In the genomic region with DNA sequence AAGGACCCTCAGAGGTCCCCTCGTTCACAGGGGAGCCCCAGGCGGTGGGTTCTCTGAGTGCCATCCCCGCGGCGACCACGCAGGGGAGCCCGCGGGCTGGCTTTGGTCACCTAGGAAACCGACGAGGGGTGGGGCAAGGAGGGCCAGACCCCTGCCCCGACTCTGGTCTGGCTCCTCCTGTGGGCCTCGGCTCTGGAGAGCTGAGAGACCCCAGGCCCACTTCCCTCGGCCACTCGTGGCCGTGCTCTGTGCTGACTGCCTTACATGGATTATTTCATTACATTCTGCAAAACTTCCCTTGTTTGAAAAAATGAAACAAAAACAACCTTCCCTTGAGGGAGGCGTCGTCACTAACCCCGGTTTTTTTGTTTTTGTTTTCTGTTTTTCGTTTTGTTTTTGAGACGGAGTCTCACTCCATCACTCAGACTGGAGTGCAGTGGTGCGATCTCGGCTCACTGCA, we compare ENCODE assay signal across 8 cellular contexts. TPM values are rescaled to one million over a fixed set of nuclear protein-coding genes. Genes with fewer than 3 reads are reported as not detected.
DNase-seq lines count a peak whose midpoint lies in the region; ATAC-seq, FAIRE-seq and TF ChIP-seq lines count a peak whose summit lies in the region.

No MANE protein-coding gene starts in this region.

- peak overlapping the region; percentile 59 for H3K9ac ChIP-seq in fibroblast of lung (ENCODE audit: insufficient read depth, low read length)

- peak; percentile 92 for TF ChIP-seq CTCF in DOHH2 (IDR thresholded peaks at IDR 0.05; ENCODE audit: low read depth, low read length, poor library complexity, severe bottlenecking)
- TF ChIP-seq CTCF in fibroblast of lung (conservative IDR thresholded peaks at IDR 0.05 in 1 of 2, IDR thresholded peaks at IDR 0.05 in 1 of 2; ENCODE audit: low read depth in 1 of 2, low read length in 2 of 2), result peak; percentile 64 to 87
- peak; percentile 22 to 65 (median 62) for TF ChIP-seq CTCF in pancreas (IDR thresholded peaks at IDR 0.05)

- H3K36me3 ChIP-seq in DOHH2 (ENCODE audit: control insufficient read depth, low read length) (no peaks in the 10 kb centered on the region), fibroblast of lung (ENCODE audit: control insufficient read depth, insufficient read depth, low read length) (no peaks in the 10 kb centered on the region), pancreas (no peaks in the 10 kb centered on the region), urinary bladder (ENCODE audit: insufficient read depth) (no peaks in the 10 kb centered on the region)

- FAIRE-seq in pancreas (lab: Jason Lieb, UNC), result no peak

- peak overlapping the region; percentile 75 for H3K4me3 ChIP-seq in DOHH2 (ENCODE audit: low read length)
- peak overlapping the region; percentile 29 to 56 (median 37) for H3K4me3 ChIP-seq in fibroblast of lung (replicated peaks in 1 of 4; ENCODE audit: control extremely low read depth in 1 of 4, insufficient read depth in 1 of 4, low read depth in 3 of 4, low read length in 4 of 4)
- peak overlapping the region in 1 of 4 donors; percentile 22 for H3K4me3 ChIP-seq in pancreas
- peak overlapping the region; percentile 41 for H3K4me3 ChIP-seq in urinary bladder (ENCODE audit: low read depth, low read length)

- 0 out of 2 replicates have a peak overlapping the region, but pooled peaks have one; percentile 11 for H3K27ac ChIP-seq in DOHH2 (ENCODE audit: low read depth, low read length)
- H3K27ac ChIP-seq in fibroblast of lung (ENCODE audit: insufficient read depth, low read length), result peak overlapping the region; percentile 26
- no peak overlapping the region for H3K27ac ChIP-seq in pancreas
- no peak overlapping the region for H3K27ac ChIP-seq in urinary bladder (ENCODE audit: low read depth)

- H2AFZ ChIP-seq in fibroblast of lung (ENCODE audit: low read length), result peak overlapping the region; percentile 36

- peaks cover 13% of the 10 kb centered on the region for H3K9me3 ChIP-seq in DOHH2 (ENCODE audit: control insufficient read depth, insufficient read depth, low read length)
- peaks cover 2% of the 10 kb centered on the region for H3K9me3 ChIP-seq in fibroblast of lung (ENCODE audit: control insufficient read depth, insufficient read depth, low read depth, low read length)
- H3K9me3 ChIP-seq in pancreas, result no peaks in the 10 kb centered on the region

- WGBS in pancreas, 2 donors, result 8 to 9% methylated on average over 22 of the region's 22 CpGs
- 10% methylated on average over 22 of the region's 22 CpGs for WGBS in urinary bladder

- H3K4me2 ChIP-seq in DOHH2 (ENCODE audit: low read length), result peak overlapping the region; percentile 89
- peak overlapping the region; percentile 75 for H3K4me2 ChIP-seq in fibroblast of lung (ENCODE audit: extremely low read depth, insufficient read depth, low read length)

- H4K20me1 ChIP-seq in DOHH2 (ENCODE audit: control insufficient read depth, insufficient read depth, low read depth, low read length) (no peaks in the 10 kb centered on the region), fibroblast of lung (ENCODE audit: control insufficient read depth, extremely low read depth, insufficient read depth, low read length) (no peaks in the 10 kb centered on the region)

- H3K27me3 ChIP-seq in DOHH2 (ENCODE audit: control insufficient read depth, low read length) (no peaks in the 10 kb centered on the region), fibroblast of lung (ENCODE audit: control insufficient read depth, insufficient read depth, low read length) (peaks cover 14% of the 10 kb centered on the region), pancreas (peaks cover 0 to 6% (median 0%) of the 10 kb centered on the region in 4 donors)

- ATAC-seq in GM21737 (IDR thresholded peaks at IDR 0.05; ENCODE audit: unreplicated experiment) (peak; percentile 73), pancreas (peak in 3 of 4 donors; percentile 76 to 86 (median 81))

- intact Hi-C loops in pancreas (cut with DNase I), result no loop called here

- peaks cover 9% of the 10 kb centered on the region for H3F3A ChIP-seq in DOHH2 (ENCODE audit: control insufficient read depth, insufficient read depth)

- DNase-seq in NCI-H1105 treated with DMSO at 0.1 percent for 48 hours (lab: John Stamatoyannopoulos, UW) (peak; percentile 28), fibroblast of lung (ENCODE audit: low read depth in 2 of 2) (no peak), pancreas (peak in 1 of 6 donors; percentile 78), SIG-M5 treated with dmso at 0.1 percent for 504 hours (lab: John Stamatoyannopoulos, UW; ENCODE audit: unreplicated experiment) (no peak)
- peak; percentile 84 for DNase-seq in activated T-cell treated with anti-CD3 and anti-CD28 coated beads, Interleukin-2, amount 50 U/mL, for 1 hour

- H3K79me2 ChIP-seq in DOHH2 (ENCODE audit: control insufficient read depth, low read length) (no peaks in the 10 kb centered on the region), fibroblast of lung (ENCODE audit: control insufficient read depth, insufficient read depth, low read length) (no peaks in the 10 kb centered on the region)

- H3K4me1 ChIP-seq in DOHH2 (ENCODE audit: control insufficient read depth, low read length) (peaks cover 51% of the 10 kb centered on the region), fibroblast of lung (ENCODE audit: control insufficient read depth, extremely low read depth, insufficient read depth, low read length) (no peaks in the 10 kb centered on the region), pancreas (peaks cover 0 to 5% (median 0%) of the 10 kb centered on the region in 3 donors), urinary bladder (ENCODE audit: insufficient read depth) (no peaks in the 10 kb centered on the region)

- H3K9me2 ChIP-seq in DOHH2 (replicated peaks; ENCODE audit: control insufficient read depth, low read length), result no peaks in the 10 kb centered on the region

RNA-seq across cellular contexts. Expression of gene CYTH4, which starts 15.2 kb away (rescaled TPM):
- total RNA-seq in fibroblast of lung (under 0.01 and 0.26 TPM in 2 replicates), pancreas (10 to 100 TPM in 2 of 6 donors, 1 to 10 TPM in 3, under 1 TPM in 1; 0.79 to 12.0 (median 3.4) TPM), urinary bladder (10.8 TPM)
- polyA plus RNA-seq in fibroblast of lung (0.12 TPM in 1 of 2 replicates, not detected in the other), pancreas (1 to 10 TPM; 2.0 to 3.5 TPM), urinary bladder (5.2 TPM)
- polyA plus RNA-seq in fibroblast of lung (2012), result 0.14 TPM in 1 of 2 replicates, not detected in the other
- polyA minus RNA-seq in fibroblast of lung (ENCODE audit: low replicate concordance), result not detected in 2 replicates

RNA-seq across cellular contexts. Expression of gene RAC2, which starts 23.1 kb away (rescaled TPM):
- total RNA-seq in fibroblast of lung (1.5 and 2.1 TPM in 2 replicates), pancreas (10 to 100 TPM in 1 of 6 donors, 1 to 10 TPM in 4, under 1 TPM in 1; 0.91 to 12.8 (median 3.2) TPM), urinary bladder (3.2 TPM)
- polyA plus RNA-seq in fibroblast of lung (10.5 and 10.9 TPM in 2 replicates), pancreas (1 to 10 TPM; 2.2 to 3.7 TPM), urinary bladder (17.4 TPM)
- polyA plus RNA-seq in fibroblast of lung (2012), result 20.8 and 21.7 TPM in 2 replicates
- 47.3 and 61.6 TPM in 2 replicates for polyA minus RNA-seq in fibroblast of lung (ENCODE audit: low replicate concordance)

RNA-seq across cellular contexts. Expression of gene SSTR3, which starts 54.9 kb away (rescaled TPM):
- total RNA-seq in fibroblast of lung (not detected in 2 replicates), pancreas (1 to 10 TPM in 3 of 6 donors, under 1 TPM in 3; 0.32 to 1.6 (median 0.94) TPM), urinary bladder (not detected)
- polyA plus RNA-seq in fibroblast of lung (not detected in 2 replicates), pancreas (1 to 10 TPM; 3.3 to 8.7 TPM), urinary bladder (not detected)
- not detected in 2 replicates for polyA plus RNA-seq in fibroblast of lung (2012)
- not detected in 2 replicates for polyA minus RNA-seq in fibroblast of lung (ENCODE audit: low replicate concordance)

Comparison
In these comparisons a context has a peak if more than half of its experiments do, and no peak if none do; other contexts are left out.
1. H3K27ac ChIP-seq: peak in DOHH2 (single experiment) and fibroblast of lung (single experiment); none in pancreas (0 of 4) and urinary bladder (single experiment).
2. DNase-seq: peak in NCI-H1105 treated with DMSO at 0.1 percent for 48 hours (single experiment) and activated T-cell treated with anti-CD3 and anti-CD28 coated beads, Interleukin-2, amount 50 U/mL, for 1 hour (single experiment); none in fibroblast of lung (0 of 2) and SIG-M5 treated with dmso at 0.1 percent for 504 hours (single experiment).
3. Peak in every context shown above with its lines, with median percentiles within 50 percentile points of each other: CTCF ChIP-seq.